In the genomic region with DNA sequence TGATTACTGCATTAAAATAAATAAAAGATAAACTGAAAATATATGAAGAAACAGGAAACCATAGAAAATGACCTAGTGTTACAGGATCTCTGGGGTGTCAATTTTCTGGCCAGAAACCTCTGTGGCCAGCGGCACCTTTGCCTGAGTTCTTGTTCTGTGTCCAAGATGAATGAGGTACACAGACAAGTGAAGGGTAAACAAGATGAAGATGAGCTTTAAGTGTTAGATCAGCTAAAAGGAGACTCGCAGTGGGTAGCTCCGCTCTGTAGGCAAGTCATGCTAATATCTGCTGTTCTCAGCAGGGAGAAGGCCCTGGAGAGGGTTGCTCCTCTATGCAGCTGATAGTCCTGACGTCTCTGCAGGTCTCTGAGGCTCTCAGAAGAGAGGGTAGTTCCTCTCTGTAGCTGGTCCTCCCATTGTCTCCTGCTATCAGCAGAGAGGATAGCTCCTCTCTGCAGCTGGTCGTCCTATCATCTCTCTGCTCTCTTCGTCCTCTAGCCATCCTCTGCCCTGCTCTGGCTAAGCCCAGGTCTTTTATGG, we compare ENCODE assay signal across 8 cellular contexts. TPM values are rescaled to one million over a fixed set of nuclear protein-coding genes. Genes with fewer than 3 reads are reported as not detected.
DNase-seq lines count a peak whose midpoint lies in the region; ATAC-seq and TF ChIP-seq lines count a peak whose summit lies in the region.

No MANE protein-coding gene starts in this region.

- peak overlapping the region; percentile 41 for H3K27ac Mint-ChIP-seq in activated T-cell treated with anti-CD3 and anti-CD28 coated beads, Interleukin-2, amount 50 U/mL, for 24 hours
- H3K27ac Mint-ChIP-seq in activated CD4-positive, alpha-beta memory T cell treated with anti-CD3 and anti-CD28 coated beads for 36 hours, result no peak overlapping the region

- peaks cover 19% of the 10 kb centered on the region for H3K4me1 Mint-ChIP-seq in activated T-cell treated with anti-CD3 and anti-CD28 coated beads, Interleukin-2, amount 50 U/mL, for 24 hours (ENCODE audit: low read depth)
- H3K4me1 Mint-ChIP-seq in activated CD4-positive, alpha-beta memory T cell treated with anti-CD3 and anti-CD28 coated beads for 36 hours (ENCODE audit: low read depth), result peaks cover 18% of the 10 kb centered on the region

- no peaks in the 10 kb centered on the region for H3K9me3 Mint-ChIP-seq in activated T-cell treated with anti-CD3 and anti-CD28 coated beads, Interleukin-2, amount 50 U/mL, for 24 hours
- H3K9me3 Mint-ChIP-seq in activated CD4-positive, alpha-beta memory T cell treated with anti-CD3 and anti-CD28 coated beads for 36 hours, result no peaks in the 10 kb centered on the region

- H3K36me3 Mint-ChIP-seq in activated T-cell treated with anti-CD3 and anti-CD28 coated beads, Interleukin-2, amount 50 U/mL, for 24 hours (ENCODE audit: low read depth), result no peaks in the 10 kb centered on the region
- no peaks in the 10 kb centered on the region for H3K36me3 Mint-ChIP-seq in activated CD4-positive, alpha-beta memory T cell treated with anti-CD3 and anti-CD28 coated beads for 36 hours

- no peak for TF ChIP-seq POLR2A in tibial nerve (IDR thresholded peaks at IDR 0.05)

- H3K4me3 ChIP-seq in iPS-20b (ENCODE audit: low read length) (peak overlapping the region; percentile 69), tibial nerve (peak overlapping the region; percentile 34 to 65 (median 44))

- CTCF ChIA-PET in activated CD4-positive, alpha-beta memory T cell treated with anti-CD3 and anti-CD28 coated beads for 36 hours (lab: Charles Lee), result interaction anchor here (5.7 to 6.5 kb wide), 2 partner anchors 11 to 201 kb away, joined by 55 read pairs; no protein-coding TSS in a partner anchor

- POLR2A ChIA-PET in activated CD4-positive, alpha-beta memory T cell treated with anti-CD3 and anti-CD28 coated beads for 36 hours (lab: Charles Lee), result interaction anchor here (1.7 kb wide), 1 partner anchor 14 kb away, joined by 6 read pairs; no protein-coding TSS in a partner anchor

- TF ChIP-seq EP300 in tibial nerve (IDR thresholded peaks at IDR 0.05), result no peak

- DNase-seq in activated T-cell treated with anti-CD3 and anti-CD28 coated beads, Interleukin-2, amount 50 U/mL, for 24 hours, result no peak
- DNase-seq in activated T-cell treated with anti-CD3 and anti-CD28 coated beads, Interleukin-2, amount 50 U/mL, for 1 hour, result no peak
- DNase-seq in activated CD4-positive, alpha-beta memory T cell treated with anti-CD3 and anti-CD28 coated beads for 36 hours, result no peak
- DNase-seq in tibial nerve (ENCODE audit: low spot score in 2 of 2) (no peak), HuH-7.5 (ENCODE audit: low spot score) (no peak)

- H3K27me3 ChIP-seq in iPS-20b (ENCODE audit: insufficient read depth, low read length) (no peaks in the 10 kb centered on the region), tibial nerve (peaks cover 0 to 7% of the 10 kb centered on the region in 2 donors)

- ATAC-seq in GM21423 (IDR thresholded peaks at IDR 0.05; ENCODE audit: unreplicated experiment) (no peak), GM19452 (IDR thresholded peaks at IDR 0.05; ENCODE audit: unreplicated experiment) (no peak)

- no peaks in the 10 kb centered on the region for H3K36me3 ChIP-seq in iPS-20b (ENCODE audit: insufficient read depth, low read depth, low read length)
- no peaks in the 10 kb centered on the region for H3K36me3 ChIP-seq in tibial nerve

- WGBS in tibial nerve, 2 donors, result 50 to 62% methylated on average over 6 of the region's 6 CpGs

- H3K27me3 Mint-ChIP-seq in activated T-cell treated with anti-CD3 and anti-CD28 coated beads, Interleukin-2, amount 50 U/mL, for 24 hours, result no peaks in the 10 kb centered on the region
- no peaks in the 10 kb centered on the region for H3K27me3 Mint-ChIP-seq in activated CD4-positive, alpha-beta memory T cell treated with anti-CD3 and anti-CD28 coated beads for 36 hours

- H3K9me3 ChIP-seq in iPS-20b (ENCODE audit: insufficient read depth, low read depth, low read length) (no peaks in the 10 kb centered on the region), tibial nerve (no peaks in the 10 kb centered on the region)

- no peak for TF ChIP-seq CTCF in tibial nerve (IDR thresholded peaks at IDR 0.05)

- intact Hi-C loops in activated CD4-positive, alpha-beta memory T cell treated with anti-CD3 and anti-CD28 coated beads for 36 hours (cut with micrococcal nuclease), result loop anchor here (1.0 to 5.0 kb wide), 2 partner anchors 36 to 81 kb away; partner anchors contain the start of gene TBC1D22B

- H3K4me1 ChIP-seq in iPS-20b (ENCODE audit: insufficient read depth, low read length), result peaks cover 9% of the 10 kb centered on the region; the same call in 1 of the 2 replicates
- H3K4me1 ChIP-seq in tibial nerve, result peaks cover 0 to 14% (median 4%) of the 10 kb centered on the region in 4 donors

- peak overlapping the region; percentile 78 for H3K4me3 Mint-ChIP-seq in activated T-cell treated with anti-CD3 and anti-CD28 coated beads, Interleukin-2, amount 50 U/mL, for 24 hours
- peak overlapping the region; percentile 73 for H3K4me3 Mint-ChIP-seq in activated CD4-positive, alpha-beta memory T cell treated with anti-CD3 and anti-CD28 coated beads for 36 hours

- no peak overlapping the region for H3K27ac ChIP-seq in iPS-20b (ENCODE audit: low read length)
- H3K27ac ChIP-seq in tibial nerve, result no peak overlapping the region

- H3K9ac ChIP-seq in iPS-20b (ENCODE audit: low read depth, low read length), result peak overlapping the region; percentile 60; the same call in 1 of the 2 replicates

RNA-seq across cellular contexts. Expression of gene TBC1D22B, which starts 35.9 kb away (rescaled TPM):
- total RNA-seq in activated CD4-positive, alpha-beta memory T cell treated with anti-CD3 and anti-CD28 coated beads for 36 hours, result 10 to 100 TPM; 14.4 to 15.7 TPM
- 1 to 10 TPM; 5.1 to 9.4 (median 7.7) TPM for total RNA-seq in tibial nerve

RNA-seq across cellular contexts. Expression of gene TMEM217, which starts 36.3 kb away (rescaled TPM):
- 1 to 10 TPM; 2.2 to 3.3 TPM for total RNA-seq in activated CD4-positive, alpha-beta memory T cell treated with anti-CD3 and anti-CD28 coated beads for 36 hours
- 1 to 10 TPM in 1 of 4 donors, under 1 TPM in 1, not detected in 2; 0.39 to 1.2 TPM for total RNA-seq in tibial nerve

RNA-seq across cellular contexts. Expression of gene PIM1, which starts 51.7 kb away (rescaled TPM):
- total RNA-seq in activated CD4-positive, alpha-beta memory T cell treated with anti-CD3 and anti-CD28 coated beads for 36 hours, result 100 to 1,000 TPM; 204 TPM
- 10 to 100 TPM in 1 of 4 donors, 1 to 10 TPM in 3; 2.8 to 22.8 (median 6.6) TPM for total RNA-seq in tibial nerve

Comparison
In these comparisons a context has a peak if more than half of its experiments do, and no peak if none do; other contexts are left out.
1. RNA of gene PIM1, which starts 51.7 kb away (total RNA-seq): 204 TPM in activated CD4-positive, alpha-beta memory T cell treated with anti-CD3 and anti-CD28 coated beads for 36 hours; 2.8 to 22.8 TPM in tibial nerve; every median in the first group is over 4 times any median in the second.